12 cellular contexts compared by ENCODE assay signal in genomic region chr16:75025766-75026165, GRCh38. TPM values are rescaled to one million over a fixed set of nuclear protein-coding genes. Genes with fewer than 3 reads are reported as not detected.
A peak's percentile ranks its signal among the peaks of the same experiment; 100 is the strongest.
DNase-seq lines count a peak whose midpoint lies in the region; ATAC-seq and TF ChIP-seq lines count a peak whose summit lies in the region.
"Had no signal": no experiment of that assay in that cellular context is flagged by ENCODE, and none has a peak within 500 bp of the region (broad histone marks: within the 10 kb centered on the region; RNA-seq: fewer than 3 reads in every experiment).

No MANE protein-coding gene starts in this region.

- peak overlapping the region; percentile 20 for H3K4me2 ChIP-seq in fibroblast of lung (ENCODE audit: extremely low read depth, insufficient read depth, low read length)

- no peak overlapping the region for H3K9ac ChIP-seq in fibroblast of lung (ENCODE audit: insufficient read depth, low read length)

- H3K9me3 Mint-ChIP-seq in activated T-helper 2 cell treated with anti-CD3 and anti-CD28 coated beads, Interferon-gamma antibody, Interleukin-2, Interleukin-4, amounts not matched to agents 10 μg/mL and 5 μg/mL and 100 μg/mL, durations not matched to agents 14 hours and 24 hours and 36 hours, result peaks cover 17% of the 10 kb centered on the region

- no peak overlapping the region for H3K27ac Mint-ChIP-seq in activated T-helper 2 cell treated with anti-CD3 and anti-CD28 coated beads, Interferon-gamma antibody, Interleukin-2, Interleukin-4, amounts not matched to agents 10 μg/mL and 5 μg/mL and 100 μg/mL, durations not matched to agents 14 hours and 24 hours and 36 hours
- H3K27ac Mint-ChIP-seq: activated naive CD4-positive, alpha-beta T cell treated with anti-CD3 and anti-CD28 coated beads, Interleukin-2, amount 50 U/mL, for 24 hours had no signal

- H3K4me3 Mint-ChIP-seq in activated T-helper 2 cell treated with anti-CD3 and anti-CD28 coated beads, Interferon-gamma antibody, Interleukin-2, Interleukin-4, amounts not matched to agents 10 μg/mL and 5 μg/mL and 100 μg/mL, durations not matched to agents 14 hours and 24 hours and 36 hours (ENCODE audit: low read depth), result no peak overlapping the region
- H3K4me3 Mint-ChIP-seq: activated naive CD4-positive, alpha-beta T cell treated with anti-CD3 and anti-CD28 coated beads, Interleukin-2, amount 50 U/mL, for 24 hours; CD4-positive, alpha-beta memory T cell had no signal

- H3K4me1 ChIP-seq in RWPE2 (ENCODE audit: insufficient read depth, poor library complexity, severe bottlenecking), result peaks cover 25% of the 10 kb centered on the region
- H3K4me1 ChIP-seq in fibroblast of lung (ENCODE audit: control insufficient read depth, extremely low read depth, insufficient read depth, low read length), result peaks cover 20% of the 10 kb centered on the region

- H3K4me3 ChIP-seq in RWPE2 (ENCODE audit: severe bottlenecking), result no peak overlapping the region
- no peak overlapping the region for H3K4me3 ChIP-seq in fibroblast of lung (replicated peaks in 1 of 4; ENCODE audit: control extremely low read depth in 1 of 4, insufficient read depth in 1 of 4, low read depth in 3 of 4, low read length in 4 of 4)

- no peaks in the 10 kb centered on the region for H3K27me3 ChIP-seq in RWPE2 (ENCODE audit: insufficient read depth, poor library complexity, severe bottlenecking)
- H3K27me3 ChIP-seq in fibroblast of lung (ENCODE audit: control insufficient read depth, insufficient read depth, low read length), result no peaks in the 10 kb centered on the region

- no peaks in the 10 kb centered on the region for H4K20me1 ChIP-seq in fibroblast of lung (ENCODE audit: control insufficient read depth, extremely low read depth, insufficient read depth, low read length)

- H3K36me3 ChIP-seq in RWPE2 (ENCODE audit: low read depth) (peaks cover 6% of the 10 kb centered on the region; the same call in 1 of the 2 replicates), fibroblast of lung (ENCODE audit: control insufficient read depth, insufficient read depth, low read length) (no peaks in the 10 kb centered on the region)

- DNase-seq in DMS 273 treated with DMSO at 0.1 percent for 48 hours (lab: John Stamatoyannopoulos, UW) (peak; percentile 50), RWPE2 (ENCODE audit: low spot score) (no peak), fibroblast of lung (ENCODE audit: low read depth in 2 of 2) (peak; percentile 56 to 73), sciatic nerve (ENCODE audit: low spot score) (no peak), DMS79 (lab: John Stamatoyannopoulos, UW) (no peak), NCI-H1436 treated with DMSO at 0.1 percent for 48 hours (lab: John Stamatoyannopoulos, UW) (no peak), NCI-H2196 treated with DMSO at 0.1 percent for 48 hours (lab: John Stamatoyannopoulos, UW; ENCODE audit: unreplicated experiment) (no peak)
- no peak for DNase-seq in activated T-helper 2 cell treated with anti-CD3 and anti-CD28 coated beads, Interferon-gamma antibody, Interleukin-2, Interleukin-4, amounts not matched to agents 10 μg/mL and 5 μg/mL and 100 μg/mL, durations not matched to agents 14 hours and 24 hours and 36 hours (ENCODE audit: low spot score)
- DNase-seq: activated CD4-positive, alpha-beta T cell treated with anti-CD3 and anti-CD28 coated beads, Interleukin-2, amount 50 U/mL, for 48 hours; CD4-positive, alpha-beta memory T cell; NCI-H345 had no signal

- H3K9me3 ChIP-seq in RWPE2 (ENCODE audit: severe bottlenecking), result peaks cover 13% of the 10 kb centered on the region
- no peaks in the 10 kb centered on the region for H3K9me3 ChIP-seq in fibroblast of lung (ENCODE audit: control insufficient read depth, insufficient read depth, low read depth, low read length)

- H3K79me2 ChIP-seq in fibroblast of lung (ENCODE audit: control insufficient read depth, insufficient read depth, low read length), result peaks cover 32% of the 10 kb centered on the region

- TF ChIP-seq CTCF in RWPE2 (IDR thresholded peaks at IDR 0.05; ENCODE audit: poor library complexity, severe bottlenecking), result no peak
- TF ChIP-seq CTCF in fibroblast of lung (conservative IDR thresholded peaks at IDR 0.05 in 1 of 2, IDR thresholded peaks at IDR 0.05 in 1 of 2; ENCODE audit: low read depth in 1 of 2, low read length in 2 of 2), result no peak

- H3K27me3 Mint-ChIP-seq in activated T-helper 2 cell treated with anti-CD3 and anti-CD28 coated beads, Interferon-gamma antibody, Interleukin-2, Interleukin-4, amounts not matched to agents 10 μg/mL and 5 μg/mL and 100 μg/mL, durations not matched to agents 14 hours and 24 hours and 36 hours (ENCODE audit: low read depth), result no peaks in the 10 kb centered on the region
- H3K27me3 Mint-ChIP-seq: activated naive CD4-positive, alpha-beta T cell treated with anti-CD3 and anti-CD28 coated beads, Interleukin-2, amount 50 U/mL, for 24 hours; CD4-positive, alpha-beta memory T cell had no signal

- H3K4me1 Mint-ChIP-seq in activated T-helper 2 cell treated with anti-CD3 and anti-CD28 coated beads, Interferon-gamma antibody, Interleukin-2, Interleukin-4, amounts not matched to agents 10 μg/mL and 5 μg/mL and 100 μg/mL, durations not matched to agents 14 hours and 24 hours and 36 hours (ENCODE audit: low read depth), result peaks cover 26% of the 10 kb centered on the region

- peaks cover 35% of the 10 kb centered on the region for H3K36me3 Mint-ChIP-seq in activated T-helper 2 cell treated with anti-CD3 and anti-CD28 coated beads, Interferon-gamma antibody, Interleukin-2, Interleukin-4, amounts not matched to agents 10 μg/mL and 5 μg/mL and 100 μg/mL, durations not matched to agents 14 hours and 24 hours and 36 hours (ENCODE audit: low read depth)

- H3K27ac ChIP-seq in RWPE2 (ENCODE audit: poor library complexity, severe bottlenecking) (peak overlapping the region; percentile 23), fibroblast of lung (ENCODE audit: insufficient read depth, low read length) (peak overlapping the region; percentile 87)

- no peak overlapping the region for H2AFZ ChIP-seq in fibroblast of lung (ENCODE audit: low read length)

- intact Hi-C loops in sciatic nerve (cut with DNase I), result no loop called here
- intact Hi-C loops in activated T-helper 2 cell treated with anti-CD3 and anti-CD28 coated beads, Interferon-gamma antibody, Interleukin-2, Interleukin-4, amounts not matched to agents 10 μg/mL and 5 μg/mL and 100 μg/mL, durations not matched to agents 14 hours and 24 hours and 36 hours (cut with micrococcal nuclease), result no loop called here

- ATAC-seq in RWPE2 (ENCODE audit: low read depth) (no peak), sciatic nerve (peak; percentile 37)

RNA-seq across cellular contexts. Expression of gene ZNRF1, which starts 26.9 kb away (rescaled TPM):
- total RNA-seq in fibroblast of lung (18.0 and 21.1 TPM in 2 replicates), sciatic nerve (24.6 TPM)
- 21.0 and 22.8 TPM in 2 replicates for polyA plus RNA-seq in fibroblast of lung
- polyA plus RNA-seq in fibroblast of lung (2012), result 28.5 and 30.5 TPM in 2 replicates
- polyA minus RNA-seq in fibroblast of lung (ENCODE audit: low replicate concordance), result 29.6 and 32.9 TPM in 2 replicates
- 34.8 and 36.6 TPM in 2 replicates for total RNA-seq in activated T-helper 2 cell treated with anti-CD3 and anti-CD28 coated beads, Interferon-gamma antibody, Interleukin-2, Interleukin-4, amounts not matched to agents 10 μg/mL and 5 μg/mL and 100 μg/mL, durations not matched to agents 14 hours and 24 hours and 36 hours

RNA-seq across cellular contexts. Expression of gene WDR59, which starts 40.8 kb away (rescaled TPM):
- total RNA-seq in fibroblast of lung (14.9 and 16.0 TPM in 2 replicates), sciatic nerve (95.4 TPM)
- polyA plus RNA-seq in fibroblast of lung, result 30.2 and 33.7 TPM in 2 replicates
- polyA plus RNA-seq in fibroblast of lung (2012), result 18.0 and 19.2 TPM in 2 replicates
- polyA minus RNA-seq in fibroblast of lung (ENCODE audit: low replicate concordance), result 75.2 and 88.5 TPM in 2 replicates
- total RNA-seq in activated T-helper 2 cell treated with anti-CD3 and anti-CD28 coated beads, Interferon-gamma antibody, Interleukin-2, Interleukin-4, amounts not matched to agents 10 μg/mL and 5 μg/mL and 100 μg/mL, durations not matched to agents 14 hours and 24 hours and 36 hours, result 83.9 and 92.0 TPM in 2 replicates

Comparison
In these comparisons a context has a peak if more than half of its experiments do, and no peak if none do; other contexts are left out.
1. DNase-seq: peak in DMS 273 treated with DMSO at 0.1 percent for 48 hours (single experiment) and fibroblast of lung (2 of 2); none in RWPE2 (single experiment), sciatic nerve (single experiment), activated T-helper 2 cell treated with anti-CD3 and anti-CD28 coated beads, Interferon-gamma antibody, Interleukin-2, Interleukin-4, amounts not matched to agents 10 μg/mL and 5 μg/mL and 100 μg/mL, durations not matched to agents 14 hours and 24 hours and 36 hours (single experiment), DMS79 (single experiment), NCI-H1436 treated with DMSO at 0.1 percent for 48 hours (single experiment) and NCI-H2196 treated with DMSO at 0.1 percent for 48 hours (single experiment).